ENCODE assay signal across 9 cellular contexts in the genomic region with DNA sequence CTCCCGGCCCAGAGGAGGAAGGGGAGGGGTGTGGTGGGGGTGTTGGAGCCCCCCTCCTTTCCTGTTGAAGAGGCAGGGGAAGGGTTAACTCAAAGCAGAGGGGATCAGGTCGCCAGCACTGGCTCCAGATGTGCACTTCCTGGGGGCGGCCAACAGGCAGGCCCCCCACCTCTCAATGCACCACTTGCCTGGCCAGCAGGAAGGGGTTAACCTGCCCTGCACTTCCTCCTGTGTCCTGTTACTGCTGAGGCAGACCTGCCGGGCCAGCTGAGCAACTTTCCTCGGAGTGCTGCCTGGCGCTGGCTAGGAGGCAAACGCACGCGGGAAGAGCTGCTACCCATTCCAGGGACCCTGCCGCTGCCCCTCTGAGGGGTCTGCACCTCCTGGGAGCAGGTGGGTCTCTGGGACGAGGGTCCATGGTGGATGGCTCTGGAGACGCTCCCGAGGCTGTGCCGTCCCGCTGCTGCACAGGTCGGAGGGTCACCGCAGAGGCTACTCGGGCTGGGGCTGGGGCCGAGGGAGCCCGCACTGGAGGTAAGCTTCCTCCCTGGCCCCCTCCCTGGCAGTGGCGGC. TPM values are rescaled to one million over a fixed set of nuclear protein-coding genes. Genes with fewer than 3 reads are reported as not detected.
A peak's percentile ranks its signal among the peaks of the same experiment; 100 is the strongest.
DNase-seq lines count a peak whose midpoint lies in the region; ATAC-seq, FAIRE-seq and TF ChIP-seq lines count a peak whose summit lies in the region.
"Had no signal": no experiment of that assay in that cellular context is flagged by ENCODE, and none has a peak within 500 bp of the region (broad histone marks: within the 10 kb centered on the region; RNA-seq: fewer than 3 reads in every experiment).

A gene (plus strand): TSS at position 284 of the 573 bp plus-strand sequence. CDS start 3,822 bp downstream, outside the sequence.

- peak within 1 kb of the TSS in 1 of 2 donors; percentile 85 for H3K27ac Mint-ChIP-seq in stimulated activated naive CD8-positive, alpha-beta T cell treated with anti-CD3 and anti-CD28 coated beads, Interleukin-15, amount 100 ng/mL, for 72 hours
- H3K27ac Mint-ChIP-seq in activated CD4-positive, alpha-beta T cell treated with anti-CD3 and anti-CD28 coated beads for 36 hours: no peak within 1 kb of the TSS

- CTCF ChIA-PET in mammary epithelial cell (lab: Charles Lee; ENCODE audit: low non-redundant PET): no interaction called here
- CTCF ChIA-PET in HepG2 (lab: Yijun Ruan, JAX; ENCODE audit: low intra/inter-chr PET ratio, low total read pairs): no interaction called here
- CTCF ChIA-PET in activated CD4-positive, alpha-beta T cell treated with anti-CD3 and anti-CD28 coated beads for 36 hours (lab: Charles Lee): interaction anchor here (1.7 kb wide), 1 partner anchor 11 kb away, joined by 7 read pairs; no protein-coding TSS in a partner anchor

- intact Hi-C loops in mammary epithelial cell (cut with micrococcal nuclease) (loop anchor here (1.0 to 10.0 kb wide), 2 partner anchors 9 to 328 kb away; a partner anchor contains a TSS), HepG2 (cut with micrococcal nuclease; ENCODE audit: unreplicated experiment) (no loop called here)
- intact Hi-C loops in activated CD4-positive, alpha-beta T cell treated with anti-CD3 and anti-CD28 coated beads for 36 hours (cut with DNase I, micrococcal nuclease): no loop called here

- TF ChIP-seq CTCF in mammary epithelial cell (conservative IDR thresholded peaks at IDR 0.05 in 1 of 2, IDR thresholded peaks at IDR 0.05 in 1 of 2; ENCODE audit: extremely low read depth in 1 of 2, insufficient read depth in 1 of 2, low read depth in 1 of 2, low read length in 2 of 2) (no peak), HepG2 (CRISPR knock-in tag; IDR thresholded peaks at IDR 0.05) (no peak)

- TF ChIP-seq EP300 in HepG2 (IDR thresholded peaks at IDR 0.05; ENCODE audit: low read depth in 2 of 2, low read length in 2 of 2): no peak
- TF ChIP-seq EP300 in HepG2 (CRISPR knock-in tag; IDR thresholded peaks at IDR 0.05; ENCODE audit: borderline replicate concordance): no peak

- H3K9me3 Mint-ChIP-seq in stimulated activated naive CD8-positive, alpha-beta T cell treated with anti-CD3 and anti-CD28 coated beads, Interleukin-15, amount 100 ng/mL, for 72 hours: no peaks in the 10 kb centered on the region
- H3K9me3 Mint-ChIP-seq in activated CD4-positive, alpha-beta T cell treated with anti-CD3 and anti-CD28 coated beads for 36 hours (ENCODE audit: low read depth): no peaks in the 10 kb centered on the region

- H3K4me1 Mint-ChIP-seq in stimulated activated naive CD8-positive, alpha-beta T cell treated with anti-CD3 and anti-CD28 coated beads, Interleukin-15, amount 100 ng/mL, for 72 hours: peaks cover 33% of the 10 kb centered on the region
- peaks cover 14% of the 10 kb centered on the region for H3K4me1 Mint-ChIP-seq in activated CD4-positive, alpha-beta T cell treated with anti-CD3 and anti-CD28 coated beads for 36 hours

- ATAC-seq in stimulated activated naive CD8-positive, alpha-beta T cell treated with anti-CD3 and anti-CD28 coated beads, Interleukin-15, amount 100 ng/mL, for 72 hours: peak; percentile 48
- no peak for ATAC-seq in stimulated activated naive CD8-positive, alpha-beta T cell treated with anti-CD3 and anti-CD28 coated beads, Interleukin-15, Interleukin-2, amounts not matched to agents 100 U/mL and 50 U/mL, for 24 hours
- ATAC-seq in HepG2 (peak; percentile 57), HG03442 (IDR thresholded peaks at IDR 0.05; ENCODE audit: unreplicated experiment) (no peak), HG02623 (IDR thresholded peaks at IDR 0.05; ENCODE audit: unreplicated experiment) (no peak)
- no peak for ATAC-seq in activated CD4-positive, alpha-beta T cell treated with anti-CD3 and anti-CD28 coated beads for 36 hours

- H3K27me3 Mint-ChIP-seq in stimulated activated naive CD8-positive, alpha-beta T cell treated with anti-CD3 and anti-CD28 coated beads, Interleukin-15, amount 100 ng/mL, for 72 hours: peaks cover 77% of the 10 kb centered on the region
- H3K27me3 Mint-ChIP-seq in activated CD4-positive, alpha-beta T cell treated with anti-CD3 and anti-CD28 coated beads for 36 hours: peaks cover 50% of the 10 kb centered on the region

- H3K4me3 ChIP-seq in mammary epithelial cell (replicated peaks in 1 of 3; ENCODE audit: insufficient read depth in 1 of 3, low read depth in 2 of 3, low read length in 3 of 3): peak within 1 kb of the TSS; percentile 51 to 87 (median 64)
- peak within 1 kb of the TSS; percentile 19 to 64 (median 32); a peak in 5 of 6 replicates for H3K4me3 ChIP-seq in HepG2 (replicated peaks in 1 of 3; ENCODE audit: insufficient read depth in 1 of 3, low read depth in 2 of 3, low read length in 3 of 3)

- H3K9ac ChIP-seq in mammary epithelial cell (ENCODE audit: insufficient read depth, low read length) (peak within 1 kb of the TSS; percentile 58), HepG2 (ENCODE audit: insufficient read depth, low read depth, low read length) (peak within 1 kb of the TSS; percentile 13; the same call in 1 of the 2 replicates)

- no peaks in the 10 kb centered on the region for H3K36me3 Mint-ChIP-seq in activated CD4-positive, alpha-beta T cell treated with anti-CD3 and anti-CD28 coated beads for 36 hours (ENCODE audit: low read depth)

- dilution Hi-C loops in mammary epithelial cell (cut with HindIII; ENCODE audit: low sequenced_read_pairs): no loop called here

- H3K4me3 Mint-ChIP-seq in stimulated activated naive CD8-positive, alpha-beta T cell treated with anti-CD3 and anti-CD28 coated beads, Interleukin-15, amount 100 ng/mL, for 72 hours: peak within 1 kb of the TSS in 1 of 2 donors; percentile 59
- H3K4me3 Mint-ChIP-seq in activated CD4-positive, alpha-beta T cell treated with anti-CD3 and anti-CD28 coated beads for 36 hours: no peak within 1 kb of the TSS

- H3K27ac ChIP-seq in mammary epithelial cell (ENCODE audit: insufficient read depth, low read depth, low read length): peak within 1 kb of the TSS; percentile 54
- no peak within 1 kb of the TSS for H3K27ac ChIP-seq in HepG2 (ENCODE audit: extremely low read length, insufficient read depth, low read length)

- H3K9me3 ChIP-seq in mammary epithelial cell (replicated peaks; ENCODE audit: insufficient read depth, low read length) (no peaks in the 10 kb centered on the region), HepG2 (ENCODE audit: low read length) (no peaks in the 10 kb centered on the region)

- H3K79me2 ChIP-seq in mammary epithelial cell (ENCODE audit: insufficient read depth, low read length) (peaks cover 57% of the 10 kb centered on the region), HepG2 (ENCODE audit: insufficient read depth, low read length) (no peaks in the 10 kb centered on the region)

- POLR2A ChIA-PET in HepG2 (lab: Yijun Ruan, JAX): interaction anchor here (1.2 to 3.8 kb wide), 3 partner anchors 9 to 136 kb away, joined by 4 to 40 read pairs (median 14); a partner anchor contains a TSS
- POLR2A ChIA-PET in activated CD4-positive, alpha-beta T cell treated with anti-CD3 and anti-CD28 coated beads for 36 hours (lab: Charles Lee): no interaction called here

- H3K27me3 ChIP-seq in mammary epithelial cell (ENCODE audit: insufficient read depth, low read length): no peaks in the 10 kb centered on the region
- H3K27me3 ChIP-seq in HepG2 (ENCODE audit: control insufficient read depth in 1 of 2, insufficient read depth in 2 of 2, low read length in 2 of 2): peaks cover 5 to 43% of the 10 kb centered on the region in 2 experiments; a peak in 4 of 5 replicates

- H3K36me3 ChIP-seq in mammary epithelial cell (ENCODE audit: insufficient read depth, low read length): peaks cover 14% of the 10 kb centered on the region
- no peaks in the 10 kb centered on the region for H3K36me3 ChIP-seq in HepG2 (replicated peaks in 1 of 2; ENCODE audit: control insufficient read depth in 1 of 2, insufficient read depth in 2 of 2, low read length in 2 of 2)

- H3K4me2 ChIP-seq in mammary epithelial cell (ENCODE audit: insufficient read depth, low read depth, low read length) (peak within 1 kb of the TSS; percentile 93), HepG2 (ENCODE audit: low read depth, low read length) (peak within 1 kb of the TSS; percentile 71)

- in situ Hi-C loops in mammary epithelial cell (cut with MboI; ENCODE audit: low sequenced_read_pairs in 2 of 2): loop anchor here in 1 of 2 donors (5.0 kb wide), 1 partner anchor 45 kb away; no protein-coding TSS in a partner anchor
- in situ Hi-C loops in HepG2 (cut with HindIII; ENCODE audit: extremely low pct_ligation_motif_present, low pct_unique_long_range_greater_than_20kb): no loop called here

- no peak for TF ChIP-seq POLR2A in HepG2 (IDR thresholded peaks at IDR 0.05; ENCODE audit: insufficient read depth in 1 of 2, low read depth in 2 of 2, low read length in 2 of 2)

- H3K4me1 ChIP-seq in mammary epithelial cell (ENCODE audit: insufficient read depth, low read length) (peaks cover 37% of the 10 kb centered on the region), HepG2 (ENCODE audit: insufficient read depth, low read length) (peaks cover 61% of the 10 kb centered on the region)

- FAIRE-seq in HepG2 (lab: Jason Lieb, UNC): no peak

- H2AFZ ChIP-seq in mammary epithelial cell (ENCODE audit: low read depth, low read length) (peak within 1 kb of the TSS; percentile 68), HepG2 (ENCODE audit: low read length) (no peak within 1 kb of the TSS)

- TF ChIP-seq RAD21 in HepG2 (CRISPR knock-in tag; IDR thresholded peaks at IDR 0.05): peak; percentile 39; the same call in 1 of the 2 replicates

- no peak for DNase-seq in stimulated activated naive CD8-positive, alpha-beta T cell treated with anti-CD3 and anti-CD28 coated beads, Interleukin-15, amount 100 ng/mL, for 72 hours
- no peak for DNase-seq in stimulated activated naive CD8-positive, alpha-beta T cell treated with anti-CD3 and anti-CD28 coated beads, Interleukin-15, Interleukin-2, amounts not matched to agents 100 U/mL and 50 U/mL, for 24 hours
- DNase-seq in mammary epithelial cell (peak; percentile 72), HepG2 (ENCODE audit: low spot score) (no peak), NCI-H1105 treated with DMSO at 0.1 percent for 48 hours (lab: John Stamatoyannopoulos, UW) (no peak)
- no peak for DNase-seq in activated CD4-positive, alpha-beta T cell treated with anti-CD3 and anti-CD28 coated beads for 36 hours
- DNase-seq: T1000 had no signal

- no TSS peak for BruUV-seq in mammary epithelial cell (replicated peaks; lab: Mats Ljungman, UMichigan)
- no TSS peak for BruUV-seq in HepG2 (replicated peaks; lab: Mats Ljungman, UMichigan)

- 3% methylated on average over 11 of the region's 21 CpGs for WGBS in mammary epithelial cell (ENCODE audit: low coverage, missing lambda C conversion rate)
- under 1% methylated on average over 11 of the region's 21 CpGs for WGBS in HepG2 (ENCODE audit: low lambda C conversion rate)

- H4K20me1 ChIP-seq in mammary epithelial cell (ENCODE audit: insufficient read depth, low read length) (no peaks in the 10 kb centered on the region), HepG2 (ENCODE audit: insufficient read depth, low read length) (no peaks in the 10 kb centered on the region)

RNA-seq across cellular contexts. Expression of the gene that starts here (rescaled TPM):
- total RNA-seq in mammary epithelial cell (10 to 100 TPM; 12.2 to 70.7 TPM), HepG2 (2016; rRNA removed; fragmentation: Illumina TruSeq; extraction: Trizol) (0.41 and 0.95 TPM in 2 replicates)
- polyA plus RNA-seq in mammary epithelial cell (101 TPM), HepG2 (2011; rRNA removed) (0.05 and 0.11 TPM in 2 replicates)
- polyA minus RNA-seq in mammary epithelial cell: 151 TPM
- total RNA-seq in HepG2 (2016; cell fraction: cytosol; rRNA removed; fragmentation: Illumina TruSeq; extraction: Trizol; ENCODE audit: low read depth): 0.88 and 1.1 TPM in 2 replicates
- 0.54 and 0.71 TPM in 2 replicates for total RNA-seq in HepG2 (2016; cell fraction: insoluble cytoplasmic fraction; rRNA removed; fragmentation: Illumina TruSeq; extraction: Trizol)
- total RNA-seq in HepG2 (2016; cell fraction: membrane; rRNA removed; fragmentation: Illumina TruSeq; extraction: Trizol): 0.90 and 1.3 TPM in 2 replicates
- 1.1 and 1.6 TPM in 2 replicates for total RNA-seq in HepG2 (2016; cell fraction: nucleus; rRNA removed; fragmentation: Illumina TruSeq; extraction: Trizol)
- polyA plus RNA-seq in HepG2 (2011; cell fraction: cytosol; rRNA removed): 0.04 and 0.09 TPM in 2 replicates
- 0.23 and 0.35 TPM in 2 replicates for polyA plus RNA-seq in HepG2 (2011; cell fraction: nucleus; rRNA removed)
- 0.09 and 0.15 TPM in 2 replicates for polyA plus RNA-seq in HepG2 (2012)
- polyA plus RNA-seq in HepG2 (2016; cell fraction: cytosol; fragmentation: Illumina TruSeq; extraction: Trizol; ENCODE audit: low read depth): 0.40 and 0.55 TPM in 2 replicates
- 1.2 and 1.4 TPM in 2 replicates for polyA plus RNA-seq in HepG2 (2016; cell fraction: insoluble cytoplasmic fraction; fragmentation: Illumina TruSeq; extraction: Trizol; ENCODE audit: low read depth)
- polyA plus RNA-seq in HepG2 (2016; cell fraction: membrane; fragmentation: Illumina TruSeq; extraction: Trizol; ENCODE audit: low read depth): 0.73 and 0.91 TPM in 2 replicates
- 1.2 and 1.7 TPM in 2 replicates for polyA plus RNA-seq in HepG2 (2016; cell fraction: nucleus; fragmentation: Illumina TruSeq; extraction: Trizol; ENCODE audit: insufficient read depth, low read depth)
- polyA minus RNA-seq in HepG2 (2011; rRNA and poly(A)+ RNA removed; ENCODE audit: low replicate concordance): 0.35 and 1.4 TPM in 2 replicates
- polyA minus RNA-seq in HepG2 (2011; cell fraction: cytosol; rRNA and poly(A)+ RNA removed): 0.20 and 0.53 TPM in 2 replicates
- polyA minus RNA-seq in HepG2 (2011; cell fraction: nucleus; rRNA and poly(A)+ RNA removed): 1.1 and 3.2 TPM in 2 replicates
- total RNA-seq in activated CD4-positive, alpha-beta T cell treated with anti-CD3 and anti-CD28 coated beads for 36 hours: not detected

Comparison
In these comparisons a context has a peak if more than half of its experiments do, and no peak if none do; other contexts are left out.
1. RNA of the gene that starts here (total RNA-seq): 12.2 to 70.7 TPM in mammary epithelial cell; 0.41 to 1.6 TPM in HepG2 and not detected in activated CD4-positive, alpha-beta T cell treated with anti-CD3 and anti-CD28 coated beads for 36 hours; every median in the first group is over 4 times any median in the second.
2. RNA of the gene that starts here (polyA plus RNA-seq): 101 TPM in mammary epithelial cell (single experiment); 0.04 to 1.7 TPM in HepG2; every median in the first group is over 10 times any median in the second.
3. ATAC-seq: peak in stimulated activated naive CD8-positive, alpha-beta T cell treated with anti-CD3 and anti-CD28 coated beads, Interleukin-15, amount 100 ng/mL, for 72 hours (single experiment) and HepG2 (single experiment); none in stimulated activated naive CD8-positive, alpha-beta T cell treated with anti-CD3 and anti-CD28 coated beads, Interleukin-15, Interleukin-2, amounts not matched to agents 100 U/mL and 50 U/mL, for 24 hours (single experiment), HG03442 (single experiment), activated CD4-positive, alpha-beta T cell treated with anti-CD3 and anti-CD28 coated beads for 36 hours (single experiment) and HG02623 (single experiment).